ENCODE assay signal across 13 cellular contexts in the genomic region with DNA sequence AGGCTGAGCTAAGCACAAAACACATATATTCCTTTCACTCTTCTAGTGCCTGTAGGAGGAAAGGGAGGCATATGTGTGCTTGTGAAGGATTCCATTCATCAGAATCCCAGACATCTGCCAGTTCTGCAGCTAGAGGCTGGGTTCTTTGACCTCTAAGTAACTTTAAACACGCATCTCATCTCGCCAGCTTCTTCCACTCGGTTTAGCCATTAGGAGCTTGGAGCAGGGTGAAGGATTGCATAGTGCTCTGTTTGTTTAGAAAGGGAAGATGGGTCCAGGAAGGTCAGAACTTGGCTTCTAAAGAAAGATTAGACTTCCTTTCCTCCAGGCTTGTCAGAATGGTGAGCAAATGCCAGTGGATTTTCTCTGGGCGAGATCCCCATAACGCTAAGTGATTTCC. TPM values are rescaled to one million over a fixed set of nuclear protein-coding genes. Genes with fewer than 3 reads are reported as not detected.
DNase-seq lines count a peak whose midpoint lies in the region; ATAC-seq and TF ChIP-seq lines count a peak whose summit lies in the region.
"Had no signal": no experiment of that assay in that cellular context is flagged by ENCODE, and none has a peak within 500 bp of the region (broad histone marks: within the 10 kb centered on the region; RNA-seq: fewer than 3 reads in every experiment).

No MANE protein-coding gene starts in this region.

- H3K4me3 Mint-ChIP-seq in activated T-cell treated with anti-CD3 and anti-CD28 coated beads, Interleukin-2, amount 50 U/mL, for 72 hours = peak overlapping the region in 1 of 2 donors; percentile 99
- H3K4me3 Mint-ChIP-seq in activated CD8-positive, alpha-beta T cell treated with anti-CD3 and anti-CD28 coated beads for 36 hours = peak overlapping the region; percentile 87
- H3K4me3 Mint-ChIP-seq in immature natural killer cell = peak overlapping the region in 2 of 5 donors; percentile 8 to 25

- H3K9ac ChIP-seq in smooth muscle cell (ENCODE audit: low read depth) = no peak overlapping the region

- no peak overlapping the region for H2AFZ ChIP-seq in smooth muscle cell (ENCODE audit: low read depth)

- peak overlapping the region; percentile 97 for H3K4me2 ChIP-seq in smooth muscle cell

- H3K27me3 Mint-ChIP-seq in activated T-cell treated with anti-CD3 and anti-CD28 coated beads, Interleukin-2, amount 50 U/mL, for 72 hours (ENCODE audit: low read depth) = no peaks in the 10 kb centered on the region
- no peaks in the 10 kb centered on the region for H3K27me3 Mint-ChIP-seq in activated CD8-positive, alpha-beta T cell treated with anti-CD3 and anti-CD28 coated beads for 36 hours
- peaks cover 4 to 8% (median 6%) of the 10 kb centered on the region in 3 donors for H3K27me3 Mint-ChIP-seq in immature natural killer cell (ENCODE audit: low read depth in 3 of 3)

- H3K4me3 ChIP-seq in smooth muscle cell = no peak overlapping the region
- H3K4me3 ChIP-seq: pancreas had no signal

- no peaks in the 10 kb centered on the region for H3K9me3 Mint-ChIP-seq in activated T-cell treated with anti-CD3 and anti-CD28 coated beads, Interleukin-2, amount 50 U/mL, for 72 hours
- H3K9me3 Mint-ChIP-seq in activated CD8-positive, alpha-beta T cell treated with anti-CD3 and anti-CD28 coated beads for 36 hours = no peaks in the 10 kb centered on the region
- H3K9me3 Mint-ChIP-seq in immature natural killer cell = peaks cover 0 to 1% (median 0%) of the 10 kb centered on the region in 6 donors

- POLR2A ChIA-PET in activated CD8-positive, alpha-beta T cell treated with anti-CD3 and anti-CD28 coated beads for 36 hours (lab: Charles Lee) = interaction anchor here (2.1 kb wide), 1 partner anchor 9 kb away, joined by 8 read pairs; no protein-coding TSS in a partner anchor

- DNase-seq in activated T-cell treated with anti-CD3 and anti-CD28 coated beads, Interleukin-2, amount 50 U/mL, for 72 hours = no peak
- no peak for DNase-seq in activated T-cell treated with anti-CD3 and anti-CD28 coated beads, Interleukin-2, amount 50 U/mL, for 48 hours
- DNase-seq in activated CD8-positive, alpha-beta T cell treated with anti-CD3 and anti-CD28 coated beads for 36 hours = no peak
- DNase-seq in fibroblast of gingiva (ENCODE audit: low read depth) (peak; percentile 41), smooth muscle cell (lab: John Stamatoyannopoulos, UW; ENCODE audit: unreplicated experiment) (no peak), immature natural killer cell (no peak), posterior vena cava (ENCODE audit: low spot score) (no peak)
- DNase-seq: left lung, NCI-H1694 treated with DMSO at 0.1 percent for 48 hours, pancreas, PC-3 had no signal

- peak overlapping the region; percentile 79 for H3K27ac Mint-ChIP-seq in activated T-cell treated with anti-CD3 and anti-CD28 coated beads, Interleukin-2, amount 50 U/mL, for 72 hours
- peak overlapping the region; percentile 2 for H3K27ac Mint-ChIP-seq in activated CD8-positive, alpha-beta T cell treated with anti-CD3 and anti-CD28 coated beads for 36 hours
- peak overlapping the region in 2 of 6 donors; percentile 24 to 35 for H3K27ac Mint-ChIP-seq in immature natural killer cell

- H3K79me2 ChIP-seq in smooth muscle cell (ENCODE audit: low read depth) = peaks cover 79% of the 10 kb centered on the region

- ATAC-seq in activated T-cell treated with anti-CD3 and anti-CD28 coated beads, Interleukin-2, amount 50 U/mL, for 72 hours (replicated peaks in 1 of 2) = no peak
- ATAC-seq in activated CD8-positive, alpha-beta T cell treated with anti-CD3 and anti-CD28 coated beads for 36 hours = no peak
- no peak for ATAC-seq in HG03196 (IDR thresholded peaks at IDR 0.05; ENCODE audit: unreplicated experiment)
- ATAC-seq: foreskin keratinocyte, left lung, pancreas, PC-3 had no signal

- H4K20me1 ChIP-seq in smooth muscle cell (ENCODE audit: low read depth) = peaks cover 75% of the 10 kb centered on the region

- no peak overlapping the region for H3K27ac ChIP-seq in smooth muscle cell (ENCODE audit: low read depth)
- H3K27ac ChIP-seq: foreskin keratinocyte, pancreas had no signal

- no peaks in the 10 kb centered on the region for H3K27me3 ChIP-seq in smooth muscle cell (ENCODE audit: low read depth)
- H3K27me3 ChIP-seq: foreskin keratinocyte, left lung, pancreas had no signal

- peaks cover 1 to 5% of the 10 kb centered on the region in 2 donors for H3K36me3 Mint-ChIP-seq in activated T-cell treated with anti-CD3 and anti-CD28 coated beads, Interleukin-2, amount 50 U/mL, for 72 hours (ENCODE audit: insufficient read depth in 2 of 2)
- peaks cover 42% of the 10 kb centered on the region for H3K36me3 Mint-ChIP-seq in activated CD8-positive, alpha-beta T cell treated with anti-CD3 and anti-CD28 coated beads for 36 hours (ENCODE audit: low read depth)
- H3K36me3 Mint-ChIP-seq in immature natural killer cell = no peaks in the 10 kb centered on the region

- intact Hi-C loops in activated CD8-positive, alpha-beta T cell treated with anti-CD3 and anti-CD28 coated beads for 36 hours (cut with micrococcal nuclease) = no loop called here
- intact Hi-C loops in posterior vena cava (cut with DNase I) = loop anchor here in 1 of 2 donors (5.0 kb wide), 1 partner anchor 35 kb away; no protein-coding TSS in a partner anchor

- H3K4me1 ChIP-seq in smooth muscle cell (ENCODE audit: low read depth) = peaks cover 13% of the 10 kb centered on the region

- H3K4me1 Mint-ChIP-seq in activated T-cell treated with anti-CD3 and anti-CD28 coated beads, Interleukin-2, amount 50 U/mL, for 72 hours (ENCODE audit: low read depth) = peaks cover 76% of the 10 kb centered on the region
- H3K4me1 Mint-ChIP-seq in activated CD8-positive, alpha-beta T cell treated with anti-CD3 and anti-CD28 coated beads for 36 hours (ENCODE audit: low read depth) = peaks cover 59% of the 10 kb centered on the region
- H3K4me1 Mint-ChIP-seq in immature natural killer cell = peaks cover 44 to 64% of the 10 kb centered on the region in 2 donors

- no peaks in the 10 kb centered on the region for H3K36me3 ChIP-seq in smooth muscle cell (ENCODE audit: low read depth)
- H3K36me3 ChIP-seq: left lung, pancreas had no signal

- H3F3A ChIP-seq in smooth muscle cell (ENCODE audit: low read depth) = peaks cover 16% of the 10 kb centered on the region

- CTCF ChIA-PET in activated CD8-positive, alpha-beta T cell treated with anti-CD3 and anti-CD28 coated beads for 36 hours (lab: Charles Lee) = no interaction called here

- H3K9me3 ChIP-seq in smooth muscle cell (replicated peaks; ENCODE audit: low read depth) = no peaks in the 10 kb centered on the region
- H3K9me3 ChIP-seq: left lung, pancreas had no signal

- 89% methylated on average over 5 of the region's 5 CpGs for WGBS in smooth muscle cell (ENCODE audit: low lambda C conversion rate)

- no peak for TF ChIP-seq CTCF in activated CD8-positive, alpha-beta T cell treated with anti-CD3 and anti-CD28 coated beads for 36 hours (IDR thresholded peaks at IDR 0.05)
- no peak for TF ChIP-seq CTCF in smooth muscle cell (IDR thresholded peaks at IDR 0.05; ENCODE audit: borderline replicate concordance, insufficient read depth, poor library complexity, severe bottlenecking)

RNA-seq across cellular contexts. Expression of gene HK1, which starts 43.6 kb away (rescaled TPM):
- total RNA-seq in activated T-cell treated with anti-CD3 and anti-CD28 coated beads, Interleukin-2, amount 50 U/mL, for 72 hours = 100 to 1,000 TPM; 143 to 149 TPM
- 100 to 1,000 TPM; 314 to 325 TPM for total RNA-seq in activated CD8-positive, alpha-beta T cell treated with anti-CD3 and anti-CD28 coated beads for 36 hours
- total RNA-seq in smooth muscle cell (62.7 and 67.6 TPM in 2 replicates), posterior vena cava (100 to 1,000 TPM in 1 of 2 donors, 10 to 100 TPM in 1; 75.6 to 103 TPM)
- polyA plus RNA-seq in smooth muscle cell (123 and 134 TPM in 2 replicates), immature natural killer cell (10 to 100 TPM; 48.8 to 96.3 (median 72.2) TPM)
